ENCODE assay signal across 8 cellular contexts in the genomic region with DNA sequence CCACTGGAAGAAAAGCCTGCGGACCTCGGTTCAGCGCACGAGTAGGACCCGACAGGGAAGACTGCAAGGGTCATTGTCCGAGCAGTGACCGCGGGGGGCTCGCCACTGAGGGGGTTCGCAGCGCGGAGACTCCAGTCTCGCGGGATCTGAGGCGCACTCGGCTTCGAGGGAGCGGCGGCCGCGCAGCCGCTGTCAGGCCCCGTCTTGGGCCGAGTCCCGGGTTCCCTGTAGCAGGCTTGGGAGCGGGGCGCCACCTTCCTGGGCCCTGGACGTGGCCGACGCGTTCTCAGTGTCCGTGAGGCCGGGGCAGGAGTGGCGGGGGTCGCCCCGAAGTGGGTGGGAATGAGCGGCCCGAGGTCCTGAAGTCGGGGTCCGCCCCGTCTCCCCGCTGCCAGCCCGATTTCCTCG. TPM values are rescaled to one million over a fixed set of nuclear protein-coding genes. Genes with fewer than 3 reads are reported as not detected.
DNase-seq lines count a peak whose midpoint lies in the region; ATAC-seq, FAIRE-seq and TF ChIP-seq lines count a peak whose summit lies in the region.

No MANE protein-coding gene starts in this region.

- peaks cover 58% of the 10 kb centered on the region for H3K36me3 ChIP-seq in BE2C

- peak overlapping the region in 2 of 3 donors; percentile 59 to 95 for H3K27ac Mint-ChIP-seq in IgD-negative memory B cell

- in situ Hi-C loops in GM13977 (cut with MboI; ENCODE audit: low pct_unique_long_range_greater_than_20kb, low sequenced_read_pairs, unreplicated experiment): loop anchor here (25.0 kb wide), 1 partner anchor 112 kb away; the partner anchor contains the start of gene NDUFS7

- H3K9me3 ChIP-seq in BE2C: no peaks in the 10 kb centered on the region
- H3K9me3 ChIP-seq in mononuclear cell (ENCODE audit: low read depth, low read length): no peaks in the 10 kb centered on the region

- peak overlapping the region in 3 of 4 donors; percentile 55 to 90 (median 66) for H3K4me3 Mint-ChIP-seq in IgD-negative memory B cell

- no peak for ATAC-seq in HG03565 (IDR thresholded peaks at IDR 0.05; ENCODE audit: unreplicated experiment)

- peak; percentile 58 for DNase-seq in BE2C
- DNase-seq in caudate nucleus (lab: John Stamatoyannopoulos, UW): no peak
- DNase-seq in D721Med (ENCODE audit: insufficient read length, low spot score): no peak
- no peak for DNase-seq in GM20000 (ENCODE audit: low spot score)
- no peak for DNase-seq in GM13977 (ENCODE audit: low spot score)

- H3K27me3 ChIP-seq in BE2C (no peaks in the 10 kb centered on the region), mononuclear cell (ENCODE audit: insufficient read depth, low read length) (no peaks in the 10 kb centered on the region)

- no peak for FAIRE-seq in D721Med (lab: Jason Lieb, UNC)

- H3K4me3 ChIP-seq in BE2C (ENCODE audit: low read depth, low read length) (peak overlapping the region; percentile 64), mononuclear cell (ENCODE audit: low read length) (peak overlapping the region; percentile 61)

- H3K4me1 ChIP-seq in BE2C: peaks cover 12% of the 10 kb centered on the region
- H3K4me1 ChIP-seq in mononuclear cell (ENCODE audit: insufficient read depth, low read length): peaks cover 69% of the 10 kb centered on the region

- peaks cover 31 to 35% (median 32%) of the 10 kb centered on the region in 3 donors for H3K4me1 Mint-ChIP-seq in IgD-negative memory B cell

- TF ChIP-seq CTCF in BE2C (IDR thresholded peaks at IDR 0.05; ENCODE audit: low read depth, low read length) (no peak), D721Med (IDR thresholded peaks at IDR 0.05; ENCODE audit: insufficient read depth, missing control alignments) (no peak), GM20000 (IDR thresholded peaks at IDR 0.05; ENCODE audit: extremely low read depth, missing control alignments) (no peak), GM13977 (IDR thresholded peaks at IDR 0.05; ENCODE audit: extremely low read depth, insufficient read depth, missing control alignments) (no peak)

- H3K27ac ChIP-seq in caudate nucleus (ENCODE audit: low read depth, low read length): peak overlapping the region; percentile 89

- no peaks in the 10 kb centered on the region for H3K9me3 Mint-ChIP-seq in IgD-negative memory B cell

- H3K36me3 Mint-ChIP-seq in IgD-negative memory B cell: peaks cover 9% of the 10 kb centered on the region

- peaks cover 1% of the 10 kb centered on the region for H3K27me3 Mint-ChIP-seq in IgD-negative memory B cell

RNA-seq across cellular contexts. Expression of gene FAM174C, which starts 0.5 kb away (rescaled TPM):
- 224 TPM for polyA plus RNA-seq in BE2C (2012; ENCODE audit: insufficient read depth, insufficient read length, low read depth)
- 115 TPM for polyA plus RNA-seq in IgD-negative memory B cell
- total RNA-seq in mononuclear cell: 16.3 TPM

RNA-seq across cellular contexts. Expression of gene CIRBP, which starts 5.7 kb away (rescaled TPM):
- 385 TPM for polyA plus RNA-seq in BE2C (2012; ENCODE audit: insufficient read depth, insufficient read length, low read depth)
- polyA plus RNA-seq in IgD-negative memory B cell: 377 TPM
- 455 TPM for total RNA-seq in mononuclear cell

RNA-seq across cellular contexts. Expression of gene EFNA2, which starts 10.8 kb away (rescaled TPM):
- 2.7 TPM for polyA plus RNA-seq in BE2C (2012; ENCODE audit: insufficient read depth, insufficient read length, low read depth)
- not detected for polyA plus RNA-seq in IgD-negative memory B cell
- not detected for total RNA-seq in mononuclear cell

RNA-seq across cellular contexts. Expression of gene MIDN, which starts 26.5 kb away (rescaled TPM):
- 186 TPM for polyA plus RNA-seq in BE2C (2012; ENCODE audit: insufficient read depth, insufficient read length, low read depth)
- 4.8 TPM for polyA plus RNA-seq in IgD-negative memory B cell
- total RNA-seq in mononuclear cell: 67.0 TPM

RNA-seq across cellular contexts. Expression of gene ATP5F1D, which starts 33.3 kb away (rescaled TPM):
- polyA plus RNA-seq in BE2C (2012; ENCODE audit: insufficient read depth, insufficient read length, low read depth): 658 TPM
- polyA plus RNA-seq in IgD-negative memory B cell: 339 TPM
- 10.4 TPM for total RNA-seq in mononuclear cell
